Comparison of ENCODE assay signal across 28 cellular contexts in the genomic region with DNA sequence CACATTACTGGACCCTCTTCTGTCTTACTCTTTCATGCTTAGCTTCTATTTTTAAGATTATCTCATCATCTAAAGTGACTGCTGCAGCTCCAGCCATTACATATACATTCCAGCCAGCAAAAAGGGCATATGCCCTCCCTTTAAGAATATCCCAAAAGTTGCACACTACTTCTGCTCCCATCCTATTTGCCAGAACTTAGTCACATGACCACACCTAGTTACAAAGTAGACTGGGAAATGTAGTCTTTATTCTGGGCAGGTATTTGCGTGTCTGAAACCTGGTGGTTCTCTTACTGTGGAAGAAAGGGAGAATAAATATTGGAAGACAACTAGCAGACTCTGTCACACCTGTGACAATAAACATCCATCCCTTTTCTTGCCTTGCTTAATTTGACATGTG.
"Had no signal": no experiment of that assay in that cellular context is flagged by ENCODE, and none has a peak within 500 bp of the region (broad histone marks: within the 10 kb centered on the region; RNA-seq: fewer than 3 reads in every experiment).

No MANE protein-coding gene starts in this region.

- H3K4me3 ChIP-seq: adrenal gland, body of pancreas had no signal

- ATAC-seq: activated CD4-positive, alpha-beta T cell treated with anti-CD3 and anti-CD28 coated beads for 36 hours; activated CD8-positive, alpha-beta memory T cell treated with anti-CD3 and anti-CD28 coated beads, Interleukin-2, amount 10 ng/mL, durations not matched to agents 7 days and 5 days; activated CD8-positive, alpha-beta T cell treated with anti-CD3 and anti-CD28 coated beads, Interleukin-2, amount 10 ng/mL, durations not matched to agents 7 days and 5 days; activated naive CD8-positive, alpha-beta T cell treated with anti-CD3 and anti-CD28 coated beads, Interleukin-2, amount 50 U/mL, for 24 hours; body of pancreas; effector memory CD8-positive, alpha-beta T cell; T-helper 17 cell had no signal

- H3K27ac ChIP-seq: adrenal gland, body of pancreas, WERI-Rb-1 had no signal

- H3K36me3 ChIP-seq: adrenal gland, WERI-Rb-1 had no signal

- H3K4me1 ChIP-seq: body of pancreas had no signal

- H3K9me3 ChIP-seq: adrenal gland, body of pancreas had no signal

- DNase-seq: activated CD4-positive, alpha-beta memory T cell treated with anti-CD3 and anti-CD28 coated beads for 36 hours; activated CD4-positive, alpha-beta T cell treated with anti-CD3 and anti-CD28 coated beads for 36 hours; activated CD4-positive, alpha-beta T cell treated with anti-CD3 and anti-CD28 coated beads, Interleukin-2, amount 10 ng/mL, durations not matched to agents 24 days and 14 days; activated CD4-positive, CD25-positive, alpha-beta regulatory T cell; activated CD4-positive, CD25-positive, alpha-beta regulatory T cell treated with anti-CD3 and anti-CD28 coated beads, Interleukin-2, amount 50 U/mL, for 72 hours; activated CD8-positive, alpha-beta memory T cell treated with anti-CD3 and anti-CD28 coated beads, Interleukin-2, amount 10 ng/mL, durations not matched to agents 7 days and 5 days; activated CD8-positive, alpha-beta memory T cell treated with anti-CD3 and anti-CD28 coated beads, Interleukin-2, amount 50 U/mL, for 4 hours; activated CD8-positive, alpha-beta T cell treated with anti-CD3 and anti-CD28 coated beads, Interleukin-2, amount 10 ng/mL, durations not matched to agents 7 days and 5 days; activated effector memory CD4-positive, alpha-beta T cell treated with anti-CD3 and anti-CD28 coated beads, Interleukin-2, amount 50 U/mL, for 16 hours; activated naive CD4-positive, alpha-beta T cell treated with anti-CD3 and anti-CD28 coated beads for 36 hours; activated naive CD8-positive, alpha-beta T cell treated with anti-CD3 and anti-CD28 coated beads for 36 hours; activated naive CD8-positive, alpha-beta T cell treated with anti-CD3 and anti-CD28 coated beads, Interleukin-2, amount 50 U/mL, for 24 hours; activated T-cell treated with anti-CD3 and anti-CD28 coated beads, Interleukin-2, amount 50 U/mL, for 1 hour; activated T-cell treated with anti-CD3 and anti-CD28 coated beads, Interleukin-2, amount 50 U/mL, for 48 hours; amygdala; aorta; body of pancreas; cortex of kidney; dermis blood vessel endothelial cell; effector CD4-positive, alpha-beta T cell; effector memory CD8-positive, alpha-beta T cell; head of caudate nucleus; T-helper 17 cell; T1000; WERI-Rb-1 had no signal

- FAIRE-seq: colon, frontal cortex had no signal

- H3K27me3 ChIP-seq: adrenal gland, body of pancreas had no signal
